In genomic region chr4:138199568-138200235, GRCh38 we compare ENCODE assay signal across 8 cellular contexts. TPM values are rescaled to one million over a fixed set of nuclear protein-coding genes. Genes with fewer than 3 reads are reported as not detected.
A peak's percentile ranks its signal among the peaks of the same experiment; 100 is the strongest.
DNase-seq lines count a peak whose midpoint lies in the region; ATAC-seq and TF ChIP-seq lines count a peak whose summit lies in the region.
"Had no signal": no experiment of that assay in that cellular context is flagged by ENCODE, and none has a peak within 500 bp of the region (broad histone marks: within the 10 kb centered on the region; RNA-seq: fewer than 3 reads in every experiment).

No MANE protein-coding gene starts in this region.

- no peaks in the 10 kb centered on the region for H3K4me1 Mint-ChIP-seq in T-helper 17 cell

- no peak overlapping the region for H3K27ac ChIP-seq in testis
- H3K27ac ChIP-seq in tibial artery = no peak overlapping the region
- H3K27ac ChIP-seq: SJSA1 had no signal

- no peaks in the 10 kb centered on the region for H3K27me3 Mint-ChIP-seq in T-helper 17 cell

- no peaks in the 10 kb centered on the region for H3K27me3 ChIP-seq in testis
- H3K27me3 ChIP-seq in tibial artery = no peaks in the 10 kb centered on the region
- H3K27me3 ChIP-seq: SJSA1 had no signal

- no peak overlapping the region for H3K4me3 Mint-ChIP-seq in T-helper 17 cell

- DNase-seq in astrocyte of the hippocampus (ENCODE audit: low read depth, low spot score) (peak; percentile 20), mucosa of descending colon (peak in 2 of 3 donors; percentile 24 to 80), T-helper 17 cell (no peak), testis (no peak), tibial artery (no peak)

- no peaks in the 10 kb centered on the region for H3K36me3 Mint-ChIP-seq in T-helper 17 cell (ENCODE audit: low read depth)

- H3K4me1 ChIP-seq in mucosa of descending colon (ENCODE audit: low read depth) (peaks cover 5% of the 10 kb centered on the region), testis (peaks cover 7% of the 10 kb centered on the region), tibial artery (no peaks in the 10 kb centered on the region)
- H3K4me1 ChIP-seq: SJSA1 had no signal

- no peak for TF ChIP-seq POLR2A in testis (IDR thresholded peaks at IDR 0.05)

- H3K36me3 ChIP-seq in mucosa of descending colon (ENCODE audit: low read depth) (no peaks in the 10 kb centered on the region), testis (ENCODE audit: low read depth, missing control alignments) (no peaks in the 10 kb centered on the region), tibial artery (no peaks in the 10 kb centered on the region)

- no peak overlapping the region for H3K27ac Mint-ChIP-seq in T-helper 17 cell

- 51 to 57% methylated on average over 5 of the region's 5 CpGs for WGBS in testis, 2 donors

- intact Hi-C loops in mucosa of descending colon (cut with DNase I, micrococcal nuclease) = no loop called here
- intact Hi-C loops in testis (cut with DNase I; ENCODE audit: low total_unique reads) = no loop called here
- intact Hi-C loops in tibial artery (cut with DNase I; ENCODE audit: low total_unique reads) = no loop called here

- TF ChIP-seq CTCF in mucosa of descending colon (IDR thresholded peaks at IDR 0.05) (no peak), testis (IDR thresholded peaks at IDR 0.05) (no peak), tibial artery (IDR thresholded peaks at IDR 0.05) (no peak)

- peak; percentile 65 for ATAC-seq in GM19351 (IDR thresholded peaks at IDR 0.05; ENCODE audit: unreplicated experiment)
- ATAC-seq in HG03103 (IDR thresholded peaks at IDR 0.05; ENCODE audit: low read depth, unreplicated experiment) = peak; percentile 58
- peak; percentile 99 for ATAC-seq in mucosa of descending colon
- no peak for ATAC-seq in T-helper 17 cell

- H3K9me3 ChIP-seq in mucosa of descending colon (no peaks in the 10 kb centered on the region), T-helper 17 cell (ENCODE audit: control insufficient read depth, low read length, poor library complexity, severe bottlenecking) (no peaks in the 10 kb centered on the region), testis (no peaks in the 10 kb centered on the region), tibial artery (no peaks in the 10 kb centered on the region)
- H3K9me3 ChIP-seq: SJSA1 had no signal

- H3K4me3 ChIP-seq in mucosa of descending colon (no peak overlapping the region), testis (no peak overlapping the region), tibial artery (no peak overlapping the region)
- H3K4me3 ChIP-seq: SJSA1 had no signal

RNA-seq across cellular contexts. Expression of gene SLC7A11, which starts 42.4 kb away (rescaled TPM):
- total RNA-seq in mucosa of descending colon (1 to 10 TPM in 2 of 3 donors, under 1 TPM in 1; 0.70 to 2.9 (median 1.5) TPM), T-helper 17 cell (under 1 TPM; 0.05 to 0.60 TPM), testis (1 to 10 TPM; 1.3 to 1.5 TPM)
- 1.3 TPM for polyA plus RNA-seq in testis (ENCODE audit: insufficient read depth, low read depth, low replicate concordance)

Comparison
In these comparisons a context has a peak if more than half of its experiments do, and no peak if none do; other contexts are left out.
1. DNase-seq: peak in astrocyte of the hippocampus (single experiment) and mucosa of descending colon (2 of 3); none in T-helper 17 cell (0 of 3), testis (single experiment) and tibial artery (0 of 2).